ENCODE assay signal across 18 cellular contexts in the genomic region with DNA sequence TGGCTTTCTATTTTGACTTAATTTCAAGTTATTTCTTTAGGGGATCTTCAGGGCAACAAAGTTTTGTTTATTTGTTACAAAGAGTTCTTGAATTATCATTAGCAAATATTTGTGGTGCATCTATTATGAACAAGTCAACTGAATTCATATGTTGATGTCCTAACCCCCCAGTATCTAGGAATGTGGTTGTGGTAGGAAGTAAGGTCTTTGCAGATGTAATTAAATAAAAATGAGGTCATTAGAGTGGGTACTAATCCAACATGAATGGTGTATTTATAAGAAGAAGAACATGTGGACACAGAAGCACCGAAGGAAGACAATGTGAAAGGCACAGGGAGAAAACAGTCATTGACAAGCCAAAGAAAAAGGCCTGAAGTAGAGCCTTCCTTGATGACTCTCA.
"Had no signal": no experiment of that assay in that cellular context is flagged by ENCODE, and none has a peak within 500 bp of the region (broad histone marks: within the 10 kb centered on the region; RNA-seq: fewer than 3 reads in every experiment).

No MANE protein-coding gene starts in this region.

- H3K4me3 ChIP-seq: lung, ovary, psoas muscle, sigmoid colon, skin epidermis, spleen, thoracic aorta, transverse colon, upper lobe of right lung, uterus had no signal

- DNase-seq: cortex of kidney; foreskin keratinocyte; kidney; natural killer cell; occipital lobe; ovary; posterior cingulate gyrus; psoas muscle; right cardiac atrium; sigmoid colon; spleen; stimulated activated naive B cell treated with anti-CD40 and anti-IgM and Interleukin-4, amounts not matched to agents 10 μg/mL and 1 μg/mL and 100 μg/mL, for 72 hours; transverse colon; upper lobe of right lung; uterus had no signal
